Comparison of ENCODE assay signal across 15 cellular contexts in genomic region chr3:156036258-156037053, GRCh38.
"Had no signal": no experiment of that assay in that cellular context is flagged by ENCODE, and none has a peak within 500 bp of the region (broad histone marks: within the 10 kb centered on the region; RNA-seq: fewer than 3 reads in every experiment).

No MANE protein-coding gene starts in this region.

- H3K4me3 ChIP-seq: body of pancreas, right atrium auricular region had no signal

- H3K36me3 Mint-ChIP-seq: activated CD8-positive, alpha-beta memory T cell treated with anti-CD3 and anti-CD28 coated beads, Interleukin-2, amount 10 ng/mL, durations not matched to agents 7 days and 5 days had no signal

- H3K36me3 ChIP-seq: right atrium auricular region had no signal

- H3K4me1 Mint-ChIP-seq: activated CD4-positive, alpha-beta memory T cell treated with anti-CD3 and anti-CD28 coated beads, Interleukin-2, amount 10 ng/mL, durations not matched to agents 7 days and 5 days; activated CD8-positive, alpha-beta memory T cell treated with anti-CD3 and anti-CD28 coated beads, Interleukin-2, amount 10 ng/mL, durations not matched to agents 7 days and 5 days had no signal

- DNase-seq: activated CD4-positive, alpha-beta memory T cell treated with anti-CD3 and anti-CD28 coated beads, Interleukin-2, amount 10 ng/mL, durations not matched to agents 7 days and 5 days; activated CD8-positive, alpha-beta memory T cell treated with anti-CD3 and anti-CD28 coated beads, Interleukin-2, amount 10 ng/mL, durations not matched to agents 7 days and 5 days; activated naive CD4-positive, alpha-beta T cell treated with anti-CD3 and anti-CD28 coated beads for 36 hours; body of pancreas; endodermal cell; islet precursor cell; midbrain; nephron progenitor cell; occipital lobe; stimulated activated CD4-positive, alpha-beta T cell treated with anti-CD3 and anti-CD28 coated beads, Interleukin-2, amount 100 ng/mL, for 24 hours; stimulated activated naive CD8-positive, alpha-beta T cell treated with anti-CD3 and anti-CD28 coated beads, Interleukin-15, Interleukin-2, amounts not matched to agents 100 U/mL and 50 U/mL, for 24 hours; trophoblast cell had no signal

- H3K9me3 Mint-ChIP-seq: activated CD4-positive, alpha-beta memory T cell treated with anti-CD3 and anti-CD28 coated beads, Interleukin-2, amount 10 ng/mL, durations not matched to agents 7 days and 5 days; activated naive CD4-positive, alpha-beta T cell treated with anti-CD3 and anti-CD28 coated beads for 36 hours; endodermal cell; nephron progenitor cell had no signal

- H3K27me3 Mint-ChIP-seq: progenitor cell of endocrine pancreas had no signal

- ATAC-seq: activated CD8-positive, alpha-beta memory T cell treated with anti-CD3 and anti-CD28 coated beads, Interleukin-2, amount 10 ng/mL, durations not matched to agents 7 days and 5 days; body of pancreas; left lobe of liver; stimulated activated naive CD8-positive, alpha-beta T cell treated with anti-CD3 and anti-CD28 coated beads, Interleukin-15, Interleukin-2, amounts not matched to agents 100 U/mL and 50 U/mL, for 24 hours had no signal

- H3K27ac ChIP-seq: body of pancreas, right atrium auricular region had no signal

- H3K27me3 ChIP-seq: body of pancreas, right atrium auricular region had no signal

- H3K4me3 Mint-ChIP-seq: activated CD4-positive, alpha-beta memory T cell treated with anti-CD3 and anti-CD28 coated beads, Interleukin-2, amount 10 ng/mL, durations not matched to agents 7 days and 5 days; activated CD8-positive, alpha-beta memory T cell treated with anti-CD3 and anti-CD28 coated beads, Interleukin-2, amount 10 ng/mL, durations not matched to agents 7 days and 5 days; activated naive CD4-positive, alpha-beta T cell treated with anti-CD3 and anti-CD28 coated beads for 36 hours; endodermal cell; nephron progenitor cell had no signal

- H3K4me1 ChIP-seq: body of pancreas, right atrium auricular region had no signal
